Comparison of ENCODE assay signal across 10 cellular contexts in the genomic region with DNA sequence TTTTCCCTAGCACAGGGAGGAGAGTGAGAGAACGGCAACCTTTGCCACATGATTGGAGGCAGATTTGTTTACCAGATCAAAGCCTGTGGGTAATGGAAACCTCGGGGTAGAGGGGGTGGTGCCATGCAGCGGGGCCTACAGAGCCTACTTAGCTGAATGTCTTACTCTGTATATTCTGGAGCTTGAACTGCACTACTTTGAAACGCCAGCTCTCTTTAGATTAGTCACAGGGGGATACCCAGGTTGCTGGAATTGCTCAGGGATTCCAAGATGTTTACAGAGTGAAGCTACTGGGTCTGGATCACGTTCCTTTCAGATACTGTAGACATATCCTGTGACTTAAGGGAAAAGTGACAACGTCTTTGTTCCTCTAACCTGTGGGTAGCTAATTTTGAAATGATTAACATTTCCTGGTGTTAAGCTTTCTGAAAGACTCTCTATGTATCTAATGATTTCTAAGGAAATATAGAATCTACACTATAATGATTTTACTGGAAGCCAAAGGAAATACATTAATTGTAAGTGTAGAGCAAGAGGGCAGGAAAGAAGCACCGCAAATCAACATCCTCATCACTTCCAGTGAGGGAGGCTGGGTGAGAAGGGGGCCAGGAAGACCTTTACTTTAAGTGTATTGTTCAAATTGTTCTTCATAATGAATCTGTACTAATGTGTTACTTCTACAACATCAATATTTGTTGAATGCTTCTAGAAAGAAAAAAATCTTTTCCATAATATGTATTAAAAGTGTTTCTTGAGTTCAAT.
A peak's percentile ranks its signal among the peaks of the same experiment; 100 is the strongest.
DNase-seq lines count a peak whose midpoint lies in the region; ATAC-seq, FAIRE-seq and TF ChIP-seq lines count a peak whose summit lies in the region.
"Had no signal": no experiment of that assay in that cellular context is flagged by ENCODE, and none has a peak within 500 bp of the region (broad histone marks: within the 10 kb centered on the region; RNA-seq: fewer than 3 reads in every experiment).

No MANE protein-coding gene starts in this region.

- H3K9me3 ChIP-seq in OCI-LY7 (ENCODE audit: low read length), result no peaks in the 10 kb centered on the region
- H3K9me3 ChIP-seq: tibial nerve had no signal

- no peak for FAIRE-seq in frontal cortex (lab: Jason Lieb, UNC)
- FAIRE-seq: GM12892 had no signal

- H3K27ac ChIP-seq in OCI-LY7 (ENCODE audit: low read depth, low read length, poor library complexity, severe bottlenecking), result no peak overlapping the region
- H3K27ac ChIP-seq: tibial nerve had no signal

- CTCF ChIA-PET in OCI-LY7 (lab: Charles Lee; ENCODE audit: unreplicated experiment), result no interaction called here

- no peak overlapping the region for H2AFZ ChIP-seq in OCI-LY7 (ENCODE audit: low read length)

- H3K79me2 ChIP-seq in OCI-LY7 (ENCODE audit: insufficient read depth, low read depth, low read length), result no peaks in the 10 kb centered on the region

- H3K4me1 ChIP-seq in OCI-LY7 (ENCODE audit: insufficient read depth, low read length, poor library complexity, severe bottlenecking), result no peaks in the 10 kb centered on the region
- H3K4me1 ChIP-seq: tibial nerve had no signal

- H3K9me2 ChIP-seq in OCI-LY7 (ENCODE audit: insufficient read depth, low read length), result no peaks in the 10 kb centered on the region

- no TSS peak for BruUV-seq in OCI-LY7 (replicated peaks; lab: Mats Ljungman, UMichigan)

- H3K36me3 ChIP-seq in OCI-LY7 (ENCODE audit: insufficient read depth, low read length), result no peaks in the 10 kb centered on the region
- H3K36me3 ChIP-seq: tibial nerve had no signal

- peak; percentile 32 for DNase-seq in HS-5 (ENCODE audit: low read depth)
- DNase-seq in activated T-cell treated with anti-CD3 and anti-CD28 coated beads for 24 hours (ENCODE audit: low read depth), result peak; percentile 28
- peak; percentile 49 for DNase-seq in iPS-NIHi7 (ENCODE audit: extremely low spot score)
- peak; percentile 3 for DNase-seq in stimulated activated CD8-positive, alpha-beta memory T cell treated with anti-CD3 and anti-CD28 coated beads, Interleukin-12 subunit alpha, Interleukin-12 subunit beta, amount 100 ng/mL, for 1 hour (ENCODE audit: low read depth)
- DNase-seq in D341Med (ENCODE audit: low spot score), result no peak
- DNase-seq in frontal cortex (ENCODE audit: low spot score in 2 of 2), result no peak
- DNase-seq in OCI-LY7 (ENCODE audit: low spot score), result no peak

- TF ChIP-seq CTCF in OCI-LY7 (conservative IDR thresholded peaks at IDR 0.05; ENCODE audit: low read length), result no peak

- POLR2A ChIA-PET in OCI-LY7 (lab: Charles Lee), result no interaction called here

- no peak overlapping the region for H3K4me2 ChIP-seq in OCI-LY7 (ENCODE audit: low read length)

- no peak overlapping the region for H3K4me3 ChIP-seq in OCI-LY7 (ENCODE audit: low read depth, low read length, poor library complexity, severe bottlenecking)
- H3K4me3 ChIP-seq: tibial nerve had no signal

- intact Hi-C loops in OCI-LY7 (cut with micrococcal nuclease; ENCODE audit: unreplicated experiment), result no loop called here

- no peak for ATAC-seq in HG03432 (IDR thresholded peaks at IDR 0.05; ENCODE audit: unreplicated experiment)

- no peaks in the 10 kb centered on the region for H4K20me1 ChIP-seq in OCI-LY7 (ENCODE audit: insufficient read depth, low read length)

Comparison
In these comparisons a context has a peak if more than half of its experiments do, and no peak if none do; other contexts are left out.
1. DNase-seq: peak in HS-5 (single experiment), activated T-cell treated with anti-CD3 and anti-CD28 coated beads for 24 hours (single experiment), iPS-NIHi7 (single experiment) and stimulated activated CD8-positive, alpha-beta memory T cell treated with anti-CD3 and anti-CD28 coated beads, Interleukin-12 subunit alpha, Interleukin-12 subunit beta, amount 100 ng/mL, for 1 hour (single experiment); none in D341Med (single experiment), frontal cortex (0 of 2) and OCI-LY7 (single experiment).